ENCODE assay signal across 8 cellular contexts in genomic region chr11:70203749-70204465, GRCh38. TPM values are rescaled to one million over a fixed set of nuclear protein-coding genes. Genes with fewer than 3 reads are reported as not detected.
DNase-seq lines count a peak whose midpoint lies in the region; ATAC-seq, FAIRE-seq and TF ChIP-seq lines count a peak whose summit lies in the region.

No MANE protein-coding gene starts in this region.

- H4K91ac ChIP-seq in H1 (replicated peaks; ENCODE audit: insufficient read length, low read length), result peak overlapping the region; percentile 15

- peaks cover 41% of the 10 kb centered on the region for H3K4me1 Mint-ChIP-seq in activated CD8-positive, alpha-beta T cell treated with anti-CD3 and anti-CD28 coated beads for 36 hours (ENCODE audit: low read depth)

- TF ChIP-seq POLR2A in H1 (IDR thresholded peaks at IDR 0.05; ENCODE audit: control extremely low read depth in 1 of 2, low read depth in 2 of 2, low read length in 2 of 2), result no peak

- no peak overlapping the region; the same call in 1 of the 2 replicates for H2AK5ac ChIP-seq in H1 (ENCODE audit: low read depth, low read length)

- FAIRE-seq in GM18507 (lab: Jason Lieb, UNC) (peak; percentile 73), H1 (lab: Jason Lieb, UNC) (no peak)

- H3K18ac ChIP-seq in H1 (ENCODE audit: extremely low read depth, low read length), result peak overlapping the region; percentile 96; the same call in 1 of the 2 replicates

- peak overlapping the region; percentile 86 to 90 (median 86) for H3K4me3 ChIP-seq in H1 (ENCODE audit: extremely low read depth in 1 of 4, insufficient read depth in 2 of 4, low read depth in 3 of 4, low read length in 4 of 4)

- H2BK15ac ChIP-seq in H1 (ENCODE audit: low read length), result no peak overlapping the region

- H4K8ac ChIP-seq in H1 (ENCODE audit: extremely low read depth, insufficient read depth, low read length), result peak overlapping the region; percentile 91

- H3K4me3 Mint-ChIP-seq in activated CD8-positive, alpha-beta T cell treated with anti-CD3 and anti-CD28 coated beads for 36 hours, result peak overlapping the region; percentile 97

- H3K9me3 Mint-ChIP-seq in activated CD8-positive, alpha-beta T cell treated with anti-CD3 and anti-CD28 coated beads for 36 hours, result no peaks in the 10 kb centered on the region

- peaks cover 21 to 29% of the 10 kb centered on the region in 2 experiments for H4K20me1 ChIP-seq in H1 (replicated peaks in 1 of 2; ENCODE audit: control insufficient read depth in 1 of 2, insufficient read depth in 2 of 2, low read length in 2 of 2)

- H2AFZ ChIP-seq in H1 (ENCODE audit: low read length), result no peak overlapping the region

- 28% methylated on average over 21 of the region's 30 CpGs; no CpG with 5 or more reads in 1 of the 2 experiments for WGBS in H1 (ENCODE audit: extremely low coverage in 1 of 2, insufficient coverage in 1 of 2, insufficient read length in 1 of 2, insufficient replicate concordance in 2 of 2, low coverage in 1 of 2, low lambda C conversion rate in 2 of 2, missing lambda C conversion rate in 1 of 2), 2 experiments

- intact Hi-C loops in activated CD8-positive, alpha-beta T cell treated with anti-CD3 and anti-CD28 coated beads for 36 hours (cut with micrococcal nuclease), result loop anchor here (10.0 kb wide), 1 partner anchor 61 kb away; no protein-coding TSS in a partner anchor

- H2BK20ac ChIP-seq in H1 (ENCODE audit: low read length), result no peak overlapping the region

- H3K23ac ChIP-seq in H1 (ENCODE audit: insufficient read length), result no peak overlapping the region

- H3K27me3 ChIP-seq in H1 (replicated peaks in 1 of 4; ENCODE audit: control insufficient read depth in 3 of 4, extremely low read depth in 1 of 4, insufficient read depth in 3 of 4, low read length in 3 of 4), result no peaks in the 10 kb centered on the region

- peaks cover 39% of the 10 kb centered on the region for H3K36me3 Mint-ChIP-seq in activated CD8-positive, alpha-beta T cell treated with anti-CD3 and anti-CD28 coated beads for 36 hours (ENCODE audit: low read depth)

- peaks cover 10 to 21% (median 15%) of the 10 kb centered on the region in 4 experiments for H3K36me3 ChIP-seq in H1 (ENCODE audit: control insufficient read depth in 2 of 4, insufficient read depth in 4 of 4, low read length in 3 of 4)

- peak overlapping the region; percentile 70 to 89 for H3K4me2 ChIP-seq in H1 (ENCODE audit: insufficient read depth in 1 of 2, low read depth in 2 of 2, low read length in 2 of 2)

- H3K9me3 ChIP-seq in H1 (ENCODE audit: insufficient read depth in 2 of 2, low read depth in 1 of 2, low read length in 1 of 2), result no peaks in the 10 kb centered on the region

- H3K4ac ChIP-seq in H1 (replicated peaks; ENCODE audit: insufficient read length, low read depth, low read length), result peak overlapping the region; percentile 36

- H2BK12ac ChIP-seq in H1 (ENCODE audit: low read depth, low read length), result 0 out of 2 replicates have a peak overlapping the region, but pooled peaks have one; percentile 32

- H3K9ac ChIP-seq in H1 (replicated peaks in 1 of 4; ENCODE audit: extremely low read depth in 1 of 4, low read depth in 3 of 4, low read length in 3 of 4), result peak overlapping the region; percentile 59 to 93 (median 90)

- no peak overlapping the region for H4K5ac ChIP-seq in H1 (ENCODE audit: insufficient read length, low read depth, low read length)

- peak overlapping the region; percentile 80 for H3K56ac ChIP-seq in H1 (replicated peaks; ENCODE audit: insufficient read length, low read depth, low read length)

- POLR2A ChIA-PET in activated CD8-positive, alpha-beta T cell treated with anti-CD3 and anti-CD28 coated beads for 36 hours (lab: Charles Lee), result interaction anchor here (0.7 to 2.3 kb wide), 10 partner anchors 8 to 1724 kb away, joined by 3 to 6 read pairs (median 3); partner anchors contain the start of gene PPFIA1
- POLR2A ChIA-PET in H1 (lab: Charles Lee; ENCODE audit: partially characterized antibody), result interaction anchor here (0.6 to 3.5 kb wide), 9 partner anchors 9 to 256 kb away, joined by 3 to 22 read pairs (median 3); no protein-coding TSS in a partner anchor

- peaks cover 10% of the 10 kb centered on the region for H3K23me2 ChIP-seq in H1 (ENCODE audit: low read depth, low read length)

- no peak for TF ChIP-seq EP300 in H1 (IDR thresholded peaks at IDR 0.05; ENCODE audit: borderline replicate concordance in 1 of 2, low read depth in 2 of 2, low read length in 2 of 2)

- TF ChIP-seq RAD21 in H1 (IDR thresholded peaks at IDR 0.05 in 1 of 2, conservative IDR thresholded peaks at IDR 0.05 in 1 of 2; ENCODE audit: low read depth in 2 of 2, low read length in 2 of 2), result no peak

- no peak overlapping the region for H3K14ac ChIP-seq in H1 (ENCODE audit: insufficient read length)

- peak overlapping the region; percentile 74 for H3K27ac ChIP-seq in H1 (ENCODE audit: low read depth, low read length)

- H3K79me2 ChIP-seq in H1 (ENCODE audit: control insufficient read depth in 1 of 2, insufficient read depth in 2 of 2, low read length in 2 of 2), result peaks cover 9 to 39% of the 10 kb centered on the region in 2 experiments

- H3K27ac Mint-ChIP-seq in activated CD8-positive, alpha-beta T cell treated with anti-CD3 and anti-CD28 coated beads for 36 hours, result peak overlapping the region; percentile 98

- TF ChIP-seq CTCF in activated CD8-positive, alpha-beta T cell treated with anti-CD3 and anti-CD28 coated beads for 36 hours (IDR thresholded peaks at IDR 0.05), result no peak
- no peak for TF ChIP-seq CTCF in H1 (IDR thresholded peaks at IDR 0.05; ENCODE audit: control extremely low read depth in 1 of 3, insufficient read depth in 1 of 3, low read depth in 1 of 3, low read length in 3 of 3)

- CTCF ChIA-PET in activated CD8-positive, alpha-beta T cell treated with anti-CD3 and anti-CD28 coated beads for 36 hours (lab: Charles Lee), result interaction anchor here (1.0 to 1.4 kb wide), 2 partner anchors 12 to 33 kb away, joined by 3 to 4 read pairs; no protein-coding TSS in a partner anchor
- CTCF ChIA-PET in H1 (lab: Charles Lee; ENCODE audit: partially characterized antibody), result interaction anchor here (0.5 to 3.5 kb wide), 7 partner anchors 8 to 422 kb away, joined by 3 to 11 read pairs (median 3); no protein-coding TSS in a partner anchor

- ATAC-seq in HG02798 (IDR thresholded peaks at IDR 0.05; ENCODE audit: poor library complexity, unreplicated experiment), result peak; percentile 35
- ATAC-seq in activated CD8-positive, alpha-beta T cell treated with anti-CD3 and anti-CD28 coated beads for 36 hours, result peak; percentile 79

- H3K79me1 ChIP-seq in H1 (ENCODE audit: low read depth, low read length), result peaks cover 6% of the 10 kb centered on the region; the same call in 1 of the 2 replicates

- no peaks in the 10 kb centered on the region for H3K27me3 Mint-ChIP-seq in activated CD8-positive, alpha-beta T cell treated with anti-CD3 and anti-CD28 coated beads for 36 hours

- peak overlapping the region; percentile 97 for H2BK5ac ChIP-seq in H1 (ENCODE audit: low read depth, low read length)

- DNase-seq in GM18507 (ENCODE audit: extremely low spot score, insufficient read length, low read depth) (peak; percentile 26), NCI-H460 (ENCODE audit: extremely low read depth, low read depth) (peak; percentile 61), H1 (ENCODE audit: low read depth in 1 of 2, low spot score in 2 of 2) (no peak), midbrain (lab: John Stamatoyannopoulos, UW) (peak; percentile 6), DMS114 treated with DMSO at 0.1 percent for 48 hours (lab: John Stamatoyannopoulos, UW; ENCODE audit: unreplicated experiment) (no peak)
- DNase-seq in activated CD8-positive, alpha-beta T cell treated with anti-CD3 and anti-CD28 coated beads for 36 hours, result peak; percentile 96
- DNase-seq in stimulated activated CD8-positive, alpha-beta memory T cell treated with anti-CD3 and anti-CD28 coated beads, Interleukin-15, amount 100 ng/mL, for 4 hours (ENCODE audit: low read depth in 2 of 2), result peak; percentile 68 to 88

- H2BK120ac ChIP-seq in H1 (replicated peaks; ENCODE audit: low read depth, low read length), result no peak overlapping the region

- peaks cover 7 to 17% (median 9%) of the 10 kb centered on the region in 4 experiments for H3K4me1 ChIP-seq in H1 (replicated peaks in 1 of 4; ENCODE audit: control insufficient read depth in 3 of 4, insufficient read depth in 4 of 4, low read length in 3 of 4)

TF ChIP-seq in H1, 55 proteins besides CTCF, POLR2A, EP300 and RAD21 (continues in another document):
- TF ChIP-seq BRCA1 (IDR thresholded peaks at IDR 0.05; ENCODE audit: low read depth, low read length) (no peak), SIRT6 (IDR thresholded peaks at IDR 0.05; ENCODE audit: low read length) (no peak), ATF2 (IDR thresholded peaks at IDR 0.05; ENCODE audit: low read length) (0 out of 2 replicates have a peak, but pooled peaks have one; percentile 36), BACH1 (IDR thresholded peaks at IDR 0.05; ENCODE audit: low read length) (peak; percentile 77), CTBP2 (IDR thresholded peaks at IDR 0.05; ENCODE audit: borderline replicate concordance, insufficient read depth, insufficient read length, low read length) (no peak), JUND (IDR thresholded peaks at IDR 0.05; ENCODE audit: low read length) (peak; percentile 72; the same call in 1 of the 2 replicates)

RNA-seq across cellular contexts. Expression of gene FADD, which starts 0.8 kb away (rescaled TPM):
- total RNA-seq in NCI-H460 (2014; rRNA removed; shearing (Covaris generic)), result 21.4 and 22.3 TPM in 2 replicates
- 26.0 and 29.5 TPM in 2 replicates for polyA plus RNA-seq in NCI-H460 (2014; cell fraction: nucleus; rRNA removed)
- 10 to 100 TPM; 27.6 to 29.6 TPM for total RNA-seq in activated CD8-positive, alpha-beta T cell treated with anti-CD3 and anti-CD28 coated beads for 36 hours
- total RNA-seq in H1 (2021; fragmentation: NEBNext Ultra II Directional; extraction: Animal tissue kit (Norgen Biotek cat#: 25700)), result 43.8 and 43.9 TPM in 2 replicates
- polyA plus RNA-seq in H1 (2011; rRNA removed), result 29.0 and 37.4 TPM in 2 replicates
- 40.3 TPM for polyA plus RNA-seq in H1 (2011; cell fraction: cytosol; rRNA removed)
- 31.3 TPM for polyA plus RNA-seq in H1 (2011; cell fraction: nucleus; rRNA removed)
- 34.2 to 40.6 TPM (median 39.4 TPM) in 4 replicates for polyA plus RNA-seq in H1 (2012, experiment 1 of 2)
- 42.8 TPM for polyA plus RNA-seq in H1 (2012, experiment 2 of 2)
- 36.2 TPM for polyA plus RNA-seq in H1 (2013, experiment 1 of 2)
- polyA plus RNA-seq in H1 (2013, experiment 2 of 2), result 35.3 TPM
- 33.9 and 44.7 TPM in 2 replicates for polyA minus RNA-seq in H1 (2011; rRNA and poly(A)+ RNA removed)
- polyA minus RNA-seq in H1 (2011; cell fraction: cytosol; rRNA and poly(A)+ RNA removed), result 25.3 TPM
- 22.5 TPM for polyA minus RNA-seq in H1 (2011; cell fraction: nucleus; rRNA and poly(A)+ RNA removed)

Comparison
In these comparisons a context has a peak if more than half of its experiments do, and no peak if none do; other contexts are left out.
1. DNase-seq: peak in GM18507 (single experiment), NCI-H460 (single experiment), activated CD8-positive, alpha-beta T cell treated with anti-CD3 and anti-CD28 coated beads for 36 hours (single experiment), midbrain (single experiment) and stimulated activated CD8-positive, alpha-beta memory T cell treated with anti-CD3 and anti-CD28 coated beads, Interleukin-15, amount 100 ng/mL, for 4 hours (2 of 2); none in H1 (0 of 2) and DMS114 treated with DMSO at 0.1 percent for 48 hours (single experiment).